ENCODE assay signal across 20 cellular contexts in the genomic region with DNA sequence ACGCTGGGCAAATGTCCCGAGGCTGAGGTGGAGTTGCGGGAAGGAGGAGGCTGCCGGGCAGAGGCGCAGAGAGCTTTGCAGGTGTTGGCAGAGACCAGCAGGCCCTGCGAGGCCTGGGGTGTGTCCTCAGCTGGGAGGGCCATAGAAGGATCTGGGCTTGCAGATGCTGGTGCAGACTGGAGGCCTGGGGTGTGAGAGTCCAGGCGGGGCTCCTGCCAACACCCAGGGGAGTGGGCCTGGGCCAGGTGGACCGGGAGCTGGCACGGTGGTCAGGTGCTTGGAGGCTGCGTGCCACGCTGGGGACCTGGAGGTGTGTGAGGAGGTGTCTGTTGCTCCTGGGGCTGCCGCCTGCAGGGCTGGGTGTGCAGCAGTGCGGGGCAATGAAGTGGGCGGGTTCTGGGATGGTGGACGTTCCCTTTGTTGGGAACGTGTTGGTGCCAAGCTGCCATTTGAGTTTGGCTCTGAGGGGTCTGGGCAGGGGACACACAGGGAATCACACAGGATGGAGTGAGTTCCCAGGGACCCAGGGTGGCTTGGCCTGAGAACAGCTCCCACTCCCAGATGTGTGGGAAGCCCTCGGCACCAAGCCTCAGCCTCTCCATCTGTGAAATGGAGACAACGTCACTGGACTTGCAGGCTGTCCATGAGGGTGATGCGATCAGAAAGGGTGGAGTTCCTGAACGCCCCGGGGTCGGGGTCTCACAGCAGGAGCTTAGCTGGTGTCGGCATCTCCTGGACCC. TPM values are rescaled to one million over a fixed set of nuclear protein-coding genes. Genes with fewer than 3 reads are reported as not detected.
A peak's percentile ranks its signal among the peaks of the same experiment; 100 is the strongest.
DNase-seq lines count a peak whose midpoint lies in the region; ATAC-seq, FAIRE-seq and TF ChIP-seq lines count a peak whose summit lies in the region.
"Had no signal": no experiment of that assay in that cellular context is flagged by ENCODE, and none has a peak within 500 bp of the region (broad histone marks: within the 10 kb centered on the region; RNA-seq: fewer than 3 reads in every experiment).

No MANE protein-coding gene starts in this region.

- in situ Hi-C loops in KBM-7 (cut with MboI; ENCODE audit: low pct_unique_long_range_greater_than_20kb, low sequenced_read_pairs): no loop called here

- H3K4me3 Mint-ChIP-seq in progenitor cell of endocrine pancreas (ENCODE audit: low read depth): no peak overlapping the region
- H3K4me3 Mint-ChIP-seq: B cell, T-cell had no signal

- peak overlapping the region; percentile 84 for H3K27ac Mint-ChIP-seq in progenitor cell of endocrine pancreas
- H3K27ac Mint-ChIP-seq: B cell had no signal

- no peaks in the 10 kb centered on the region for H3K4me1 ChIP-seq in prostate gland (replicated peaks)

- H3K4me3 ChIP-seq in prostate gland: no peak overlapping the region
- H3K4me3 ChIP-seq: esophagus squamous epithelium, stomach had no signal

- intact Hi-C loops in left colon (cut with DNase I, micrococcal nuclease) (no loop called here), prostate gland (cut with DNase I) (no loop called here)

- peak; percentile 45 for TF ChIP-seq POLR2A in H54 (IDR thresholded peaks at IDR 0.05; ENCODE audit: low read depth, low read length)
- TF ChIP-seq POLR2A in prostate gland (IDR thresholded peaks at IDR 0.05): no peak

- peak; percentile 42 for ATAC-seq in left colon
- ATAC-seq: T-cell had no signal

- H3K36me3 ChIP-seq in prostate gland: no peaks in the 10 kb centered on the region
- H3K36me3 ChIP-seq: esophagus squamous epithelium, stomach had no signal

- no peak for FAIRE-seq in H54 (lab: Jason Lieb, UNC)
- FAIRE-seq: G401.6 had no signal

- 81% methylated on average over 23 of the region's 23 CpGs for WGBS in prostate gland

- H3K27ac ChIP-seq in prostate gland: no peak overlapping the region
- H3K27ac ChIP-seq: stomach had no signal

- H3K27me3 Mint-ChIP-seq in progenitor cell of endocrine pancreas: peaks cover 8% of the 10 kb centered on the region

- H3K4me1 Mint-ChIP-seq in progenitor cell of endocrine pancreas (ENCODE audit: low read depth): peaks cover 29% of the 10 kb centered on the region

- no peaks in the 10 kb centered on the region for H3K9me3 Mint-ChIP-seq in progenitor cell of endocrine pancreas (ENCODE audit: low read depth)
- H3K9me3 Mint-ChIP-seq: T-cell had no signal

- TF ChIP-seq CTCF in progenitor cell of endocrine pancreas (IDR thresholded peaks at IDR 0.05; ENCODE audit: unreplicated experiment) (no peak), prostate gland (IDR thresholded peaks at IDR 0.05) (no peak)

- no peaks in the 10 kb centered on the region for H3K9me3 ChIP-seq in prostate gland
- H3K9me3 ChIP-seq: esophagus squamous epithelium, stomach had no signal

- no peaks in the 10 kb centered on the region for H3K36me3 Mint-ChIP-seq in progenitor cell of endocrine pancreas (ENCODE audit: insufficient read depth)
- H3K36me3 Mint-ChIP-seq: T-cell had no signal

- DNase-seq in H54 (ENCODE audit: insufficient read length, low spot score) (no peak), RPMI8226 (peak; percentile 80), left colon (peak in 1 of 2 donors; percentile 27), progenitor cell of endocrine pancreas (ENCODE audit: low spot score, unreplicated experiment) (no peak), HPDE6-E6E7 (ENCODE audit: extremely low spot score) (no peak), KBM-7 (no peak), prostate gland (ENCODE audit: low spot score) (no peak), NCI-H526 (lab: John Stamatoyannopoulos, UW) (no peak)
- DNase-seq: amygdala; DMS 273 treated with DMSO at 0.1 percent for 48 hours; esophagus squamous epithelium; HCEC 1CT; NCI-H2029; nucleus accumbens; SIG-M5; stimulated activated CD4-positive, alpha-beta T cell treated with anti-CD3 and anti-CD28 coated beads, Interleukin-4, amount 100 ng/mL, for 1 hour; stomach; T-cell had no signal

- H3K27me3 ChIP-seq in prostate gland (replicated peaks; ENCODE audit: insufficient read depth): no peaks in the 10 kb centered on the region

RNA-seq across cellular contexts. Expression of a gene that starts 39.9 kb away (rescaled TPM):
- 10 to 100 TPM; 21.7 to 26.1 TPM for total RNA-seq in left colon
- total RNA-seq in progenitor cell of endocrine pancreas: 47.8 and 51.5 TPM in 2 replicates
- 10 to 100 TPM; 20.2 to 52.4 TPM for total RNA-seq in prostate gland
